Comparison of ENCODE assay signal across 20 cellular contexts in the genomic region with DNA sequence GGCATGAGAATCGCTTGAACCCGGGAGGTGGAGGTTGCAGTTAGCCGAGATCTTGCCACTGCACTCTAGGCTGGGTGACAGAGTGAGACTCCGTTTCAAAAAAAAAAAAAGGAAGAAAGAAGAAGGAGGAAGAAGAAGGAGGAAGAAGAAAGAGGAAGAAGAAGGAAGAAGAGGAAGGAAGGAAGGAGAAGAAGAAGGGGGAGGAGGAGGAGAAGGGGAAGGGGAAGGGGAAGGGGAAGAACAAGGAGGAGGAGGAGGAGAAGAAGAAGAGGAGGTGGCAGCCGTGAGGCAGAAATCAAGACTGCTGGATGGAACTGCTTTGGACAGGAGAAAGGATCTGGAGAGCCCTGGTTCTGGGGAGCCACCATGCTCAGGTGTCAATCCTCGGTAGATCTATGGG.
"Had no signal": no experiment of that assay in that cellular context is flagged by ENCODE, and none has a peak within 500 bp of the region (broad histone marks: within the 10 kb centered on the region; RNA-seq: fewer than 3 reads in every experiment).

No MANE protein-coding gene starts in this region.

- H3K27ac Mint-ChIP-seq: activated CD4-positive, alpha-beta T cell treated with anti-CD3 and anti-CD28 coated beads, Interleukin-2, amount 10 ng/mL, durations not matched to agents 7 days and 5 days; activated CD8-positive, alpha-beta T cell treated with anti-CD3 and anti-CD28 coated beads, Interleukin-2, amount 10 ng/mL, durations not matched to agents 7 days and 5 days; activated naive CD8-positive, alpha-beta T cell treated with anti-CD3 and anti-CD28 coated beads, Interleukin-2, amount 10 ng/mL, durations not matched to agents 7 days and 5 days; activated T-cell treated with anti-CD3 and anti-CD28 coated beads, Interleukin-2, amount 50 U/mL, for 24 hours; activated T-helper 2 cell treated with anti-CD3 and anti-CD28 coated beads, Interferon-gamma antibody, Interleukin-2, Interleukin-4, amounts not matched to agents 10 μg/mL and 5 μg/mL and 100 μg/mL, durations not matched to agents 14 hours and 24 hours and 36 hours; endodermal cell; mesothelial cell of epicardium; natural killer cell treated with Interleukin-12 subunit alpha and Interleukin-12 subunit beta and Interleukin-15 and Interleukin-18, amount 100 ng/mL, for 72 hours; progenitor cell of endocrine pancreas had no signal

- H3K4me3 ChIP-seq: cardiac muscle cell, hepatocyte, lower lobe of right lung, thyroid gland had no signal

- H3K9me3 Mint-ChIP-seq: activated CD4-positive, alpha-beta T cell treated with anti-CD3 and anti-CD28 coated beads, Interleukin-2, amount 10 ng/mL, durations not matched to agents 7 days and 5 days; activated naive CD8-positive, alpha-beta T cell treated with anti-CD3 and anti-CD28 coated beads, Interleukin-2, amount 10 ng/mL, durations not matched to agents 7 days and 5 days; activated T-cell treated with anti-CD3 and anti-CD28 coated beads, Interleukin-2, amount 50 U/mL, for 24 hours; activated T-helper 2 cell treated with anti-CD3 and anti-CD28 coated beads, Interferon-gamma antibody, Interleukin-2, Interleukin-4, amounts not matched to agents 10 μg/mL and 5 μg/mL and 100 μg/mL, durations not matched to agents 14 hours and 24 hours and 36 hours; endodermal cell; mesothelial cell of epicardium; natural killer cell treated with Interleukin-12 subunit alpha and Interleukin-12 subunit beta and Interleukin-15 and Interleukin-18, amount 100 ng/mL, for 72 hours had no signal

- H3K27ac ChIP-seq: cardiac muscle cell, epithelial cell of prostate, foreskin keratinocyte, hepatocyte, lower lobe of right lung, thyroid gland had no signal

- DNase-seq: activated CD4-positive, alpha-beta T cell treated with anti-CD3 and anti-CD28 coated beads, Interleukin-2, amount 10 ng/mL, durations not matched to agents 7 days and 5 days; activated CD8-positive, alpha-beta T cell treated with anti-CD3 and anti-CD28 coated beads, Interleukin-2, amount 10 ng/mL, durations not matched to agents 7 days and 5 days; activated naive CD4-positive, alpha-beta T cell treated with Interleukin-2 at 50 U/mL for 16 hours; activated naive CD8-positive, alpha-beta T cell treated with anti-CD3 and anti-CD28 coated beads, Interleukin-2, amount 10 ng/mL, durations not matched to agents 7 days and 5 days; activated T-cell treated with anti-CD3 and anti-CD28 coated beads, Interleukin-2, amount 50 U/mL, for 24 hours; amygdala; endodermal cell; foreskin keratinocyte; lower lobe of right lung; stimulated activated CD8-positive, alpha-beta memory T cell treated with anti-CD3 and anti-CD28 coated beads, Interleukin-4, amount 100 ng/mL, for 48 hours; stimulated activated naive CD4-positive, alpha-beta T cell treated with Interleukin-2 at 50 U/mL for 16 hours; T1000; thyroid gland had no signal

- H3K4me1 ChIP-seq: foreskin keratinocyte, lower lobe of right lung had no signal

- H3K27me3 Mint-ChIP-seq: activated T-cell treated with anti-CD3 and anti-CD28 coated beads, Interleukin-2, amount 50 U/mL, for 24 hours had no signal

- H3K36me3 ChIP-seq: cardiac muscle cell, lower lobe of right lung, thyroid gland had no signal

- H3K36me3 Mint-ChIP-seq: activated naive CD8-positive, alpha-beta T cell treated with anti-CD3 and anti-CD28 coated beads, Interleukin-2, amount 10 ng/mL, durations not matched to agents 7 days and 5 days; natural killer cell treated with Interleukin-12 subunit alpha and Interleukin-12 subunit beta and Interleukin-15 and Interleukin-18, amount 100 ng/mL, for 72 hours had no signal

- ATAC-seq: activated CD8-positive, alpha-beta T cell treated with anti-CD3 and anti-CD28 coated beads, Interleukin-2, amount 10 ng/mL, durations not matched to agents 7 days and 5 days; foreskin keratinocyte; natural killer cell treated with Interleukin-12 subunit alpha and Interleukin-12 subunit beta and Interleukin-15 and Interleukin-18, amount 100 ng/mL, for 72 hours had no signal

- H3K27me3 ChIP-seq: cardiac muscle cell, hepatocyte, thyroid gland had no signal

- H3K9me3 ChIP-seq: lower lobe of right lung, thyroid gland had no signal

- H3K4me3 Mint-ChIP-seq: activated CD4-positive, alpha-beta T cell treated with anti-CD3 and anti-CD28 coated beads, Interleukin-2, amount 10 ng/mL, durations not matched to agents 7 days and 5 days; activated CD8-positive, alpha-beta T cell treated with anti-CD3 and anti-CD28 coated beads, Interleukin-2, amount 10 ng/mL, durations not matched to agents 7 days and 5 days; activated naive CD8-positive, alpha-beta T cell treated with anti-CD3 and anti-CD28 coated beads, Interleukin-2, amount 10 ng/mL, durations not matched to agents 7 days and 5 days; activated T-cell treated with anti-CD3 and anti-CD28 coated beads, Interleukin-2, amount 50 U/mL, for 24 hours; endodermal cell; mesothelial cell of epicardium; natural killer cell treated with Interleukin-12 subunit alpha and Interleukin-12 subunit beta and Interleukin-15 and Interleukin-18, amount 100 ng/mL, for 72 hours had no signal
